In the genomic region with DNA sequence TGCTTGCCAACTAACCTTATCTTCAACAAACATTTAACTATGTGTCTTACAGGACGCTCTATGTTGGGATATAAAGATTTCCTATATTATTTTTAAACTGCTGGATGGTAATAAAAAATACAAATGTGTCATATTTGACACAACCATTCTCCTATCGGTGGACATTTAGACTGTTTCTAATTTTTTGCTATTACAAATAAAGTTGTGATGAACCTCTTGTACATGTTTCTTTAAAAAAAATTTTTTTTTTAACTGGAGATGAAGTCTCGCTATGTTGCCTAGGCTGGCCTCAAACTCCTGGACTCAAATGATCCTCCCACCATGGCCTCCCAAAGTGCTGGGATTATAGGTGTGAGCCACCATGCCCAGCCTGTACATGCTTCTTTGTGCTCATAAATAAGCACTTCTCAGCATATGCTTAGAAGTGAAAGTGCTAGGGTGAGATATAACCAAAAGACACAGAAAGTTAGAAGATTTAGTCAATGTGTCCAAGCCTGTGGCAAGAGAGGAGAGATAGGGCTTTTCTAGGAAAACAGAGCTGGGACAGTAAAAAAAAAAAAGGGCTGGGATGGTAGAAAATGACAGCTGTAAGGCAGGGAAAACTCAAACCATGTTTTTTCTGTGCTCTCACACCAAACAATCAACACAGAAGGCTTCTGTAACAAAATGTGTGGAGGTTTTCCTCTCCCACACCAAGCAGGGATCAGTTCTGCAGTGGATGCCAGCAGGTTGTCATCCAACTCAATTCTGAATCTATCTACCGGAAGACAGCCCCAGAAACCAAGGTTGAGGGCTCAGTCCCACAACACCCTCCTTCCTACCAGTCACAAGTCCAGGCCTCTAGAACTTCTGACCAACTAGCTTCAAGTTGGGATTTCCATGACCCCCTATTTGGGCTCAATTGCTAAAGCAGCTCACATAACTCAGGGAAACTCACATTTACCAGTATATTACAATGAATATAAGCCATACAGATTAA, we compare ENCODE assay signal across 1 cellular context.
A peak's percentile ranks its signal among the peaks of the same experiment; 100 is the strongest.
TF ChIP-seq lines count a peak whose summit lies in the region.

No MANE protein-coding gene starts in this region.

TF ChIP-seq in K562, 482 proteins besides CTCF, POLR2A, EP300 and RAD21 (continued from another document and continues in another):
- no peak for TF ChIP-seq STAG1 (CRISPR knock-in tag; IDR thresholded peaks at IDR 0.05; ENCODE audit: borderline replicate concordance)
- TF ChIP-seq HNRNPH1 (optimal IDR thresholded peaks at IDR 0.05; ENCODE audit: low read depth, low read length) = no peak
- TF ChIP-seq ZNF121 (CRISPR knock-in tag; conservative IDR thresholded peaks at IDR 0.05) = no peak
- no peak for TF ChIP-seq SPI1 (IDR thresholded peaks at IDR 0.05; ENCODE audit: borderline replicate concordance, low read depth, low read length)
- no peak for TF ChIP-seq TRIM24 (IDR thresholded peaks at IDR 0.05)
- no peak for TF ChIP-seq ZNF707 (CRISPR knock-in tag; conservative IDR thresholded peaks at IDR 0.05)
- no peak for TF ChIP-seq USF2 (CRISPR knock-in tag; IDR thresholded peaks at IDR 0.05)
- no peak for TF ChIP-seq E2F6 (IDR thresholded peaks at IDR 0.05; ENCODE audit: borderline replicate concordance in 1 of 2, extremely low read depth in 1 of 2, insufficient read depth in 1 of 2, insufficient read length in 1 of 2, low read depth in 1 of 2, low read length in 1 of 2, poor library complexity in 1 of 2, severe bottlenecking in 1 of 2)
- 0 out of 2 replicates have a peak, but pooled peaks have one; percentile 19 for TF ChIP-seq DEAF1 (CRISPR knock-in tag; IDR thresholded peaks at IDR 0.05)
- TF ChIP-seq HIVEP1 (CRISPR knock-in tag; IDR thresholded peaks at IDR 0.05) = no peak
- TF ChIP-seq DNMT1 (IDR thresholded peaks at IDR 0.05) = no peak
- no peak for TF ChIP-seq MXD1 (CRISPR knock-in tag; IDR thresholded peaks at IDR 0.05; ENCODE audit: borderline replicate concordance, poor library complexity, severe bottlenecking)
- TF ChIP-seq ELF2 (CRISPR knock-in tag; IDR thresholded peaks at IDR 0.05) = no peak
- no peak for TF ChIP-seq ZBED1 (IDR thresholded peaks at IDR 0.05)
- no peak for TF ChIP-seq RFX7 (CRISPR knock-in tag; IDR thresholded peaks at IDR 0.05)
- TF ChIP-seq, protein P1, sequence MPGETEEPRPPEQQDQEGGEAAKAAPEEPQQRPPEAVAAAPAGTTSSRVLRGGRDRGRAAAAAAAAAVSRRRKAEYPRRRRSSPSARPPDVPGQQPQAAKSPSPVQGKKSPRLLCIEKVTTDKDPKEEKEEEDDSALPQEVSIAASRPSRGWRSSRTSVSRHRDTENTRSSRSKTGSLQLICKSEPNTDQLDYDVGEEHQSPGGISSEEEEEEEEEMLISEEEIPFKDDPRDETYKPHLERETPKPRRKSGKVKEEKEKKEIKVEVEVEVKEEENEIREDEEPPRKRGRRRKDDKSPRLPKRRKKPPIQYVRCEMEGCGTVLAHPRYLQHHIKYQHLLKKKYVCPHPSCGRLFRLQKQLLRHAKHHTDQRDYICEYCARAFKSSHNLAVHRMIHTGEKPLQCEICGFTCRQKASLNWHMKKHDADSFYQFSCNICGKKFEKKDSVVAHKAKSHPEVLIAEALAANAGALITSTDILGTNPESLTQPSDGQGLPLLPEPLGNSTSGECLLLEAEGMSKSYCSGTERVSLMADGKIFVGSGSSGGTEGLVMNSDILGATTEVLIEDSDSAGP (CRISPR knock-in tag; IDR thresholded peaks at IDR 0.05) = 0 out of 2 replicates have a peak, but pooled peaks have one; percentile 14
- TF ChIP-seq POLR2G (IDR thresholded peaks at IDR 0.05; ENCODE audit: low read depth, low read length) = no peak
- TF ChIP-seq, protein P2, sequence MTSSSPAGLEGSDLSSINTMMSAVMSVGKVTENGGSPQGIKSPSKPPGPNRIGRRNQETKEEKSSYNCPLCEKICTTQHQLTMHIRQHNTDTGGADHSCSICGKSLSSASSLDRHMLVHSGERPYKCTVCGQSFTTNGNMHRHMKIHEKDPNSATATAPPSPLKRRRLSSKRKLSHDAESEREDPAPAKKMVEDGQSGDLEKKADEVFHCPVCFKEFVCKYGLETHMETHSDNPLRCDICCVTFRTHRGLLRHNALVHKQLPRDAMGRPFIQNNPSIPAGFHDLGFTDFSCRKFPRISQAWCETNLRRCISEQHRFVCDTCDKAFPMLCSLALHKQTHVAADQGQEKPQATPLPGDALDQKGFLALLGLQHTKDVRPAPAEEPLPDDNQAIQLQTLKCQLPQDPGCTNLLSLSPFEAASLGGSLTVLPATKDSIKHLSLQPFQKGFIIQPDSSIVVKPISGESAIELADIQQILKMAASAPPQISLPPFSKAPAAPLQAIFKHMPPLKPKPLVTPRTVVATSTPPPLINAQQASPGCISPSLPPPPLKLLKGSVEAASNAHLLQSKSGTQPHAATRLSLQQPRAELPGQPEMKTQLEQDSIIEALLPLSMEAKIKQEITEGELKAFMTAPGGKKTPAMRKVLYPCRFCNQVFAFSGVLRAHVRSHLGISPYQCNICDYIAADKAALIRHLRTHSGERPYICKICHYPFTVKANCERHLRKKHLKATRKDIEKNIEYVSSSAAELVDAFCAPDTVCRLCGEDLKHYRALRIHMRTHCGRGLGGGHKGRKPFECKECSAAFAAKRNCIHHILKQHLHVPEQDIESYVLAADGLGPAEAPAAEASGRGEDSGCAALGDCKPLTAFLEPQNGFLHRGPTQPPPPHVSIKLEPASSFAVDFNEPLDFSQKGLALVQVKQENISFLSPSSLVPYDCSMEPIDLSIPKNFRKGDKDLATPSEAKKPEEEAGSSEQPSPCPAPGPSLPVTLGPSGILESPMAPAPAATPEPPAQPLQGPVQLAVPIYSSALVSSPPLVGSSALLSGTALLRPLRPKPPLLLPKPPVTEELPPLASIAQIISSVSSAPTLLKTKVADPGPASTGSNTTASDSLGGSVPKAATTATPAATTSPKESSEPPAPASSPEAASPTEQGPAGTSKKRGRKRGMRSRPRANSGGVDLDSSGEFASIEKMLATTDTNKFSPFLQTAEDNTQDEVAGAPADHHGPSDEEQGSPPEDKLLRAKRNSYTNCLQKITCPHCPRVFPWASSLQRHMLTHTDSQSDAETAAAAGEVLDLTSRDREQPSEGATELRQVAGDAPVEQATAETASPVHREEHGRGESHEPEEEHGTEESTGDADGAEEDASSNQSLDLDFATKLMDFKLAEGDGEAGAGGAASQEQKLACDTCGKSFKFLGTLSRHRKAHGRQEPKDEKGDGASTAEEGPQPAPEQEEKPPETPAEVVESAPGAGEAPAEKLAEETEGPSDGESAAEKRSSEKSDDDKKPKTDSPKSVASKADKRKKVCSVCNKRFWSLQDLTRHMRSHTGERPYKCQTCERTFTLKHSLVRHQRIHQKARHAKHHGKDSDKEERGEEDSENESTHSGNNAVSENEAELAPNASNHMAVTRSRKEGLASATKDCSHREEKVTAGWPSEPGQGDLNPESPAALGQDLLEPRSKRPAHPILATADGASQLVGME (CRISPR knock-in tag; IDR thresholded peaks at IDR 0.05) = no peak
- TF ChIP-seq ARID1B (IDR thresholded peaks at IDR 0.05) = peak; percentile 86
- no peak for TF ChIP-seq PHTF2 (CRISPR knock-in tag; IDR thresholded peaks at IDR 0.05)
- TF ChIP-seq NBN (IDR thresholded peaks at IDR 0.05; ENCODE audit: low read depth) = peak; percentile 45; the same call in 1 of the 2 replicates
- no peak for TF ChIP-seq PTTG1 (tag; IDR thresholded peaks at IDR 0.05; ENCODE audit: low read depth)
- TF ChIP-seq ZNF431 (CRISPR knock-in tag; IDR thresholded peaks at IDR 0.05) = no peak
- TF ChIP-seq BCOR (IDR thresholded peaks at IDR 0.05) = no peak
- no peak for TF ChIP-seq ZNF77 (CRISPR knock-in tag; IDR thresholded peaks at IDR 0.05)
- no peak for TF ChIP-seq TCFL5 (CRISPR knock-in tag; conservative IDR thresholded peaks at IDR 0.05)
- TF ChIP-seq THRA (IDR thresholded peaks at IDR 0.05) = no peak
- TF ChIP-seq, protein P3, sequence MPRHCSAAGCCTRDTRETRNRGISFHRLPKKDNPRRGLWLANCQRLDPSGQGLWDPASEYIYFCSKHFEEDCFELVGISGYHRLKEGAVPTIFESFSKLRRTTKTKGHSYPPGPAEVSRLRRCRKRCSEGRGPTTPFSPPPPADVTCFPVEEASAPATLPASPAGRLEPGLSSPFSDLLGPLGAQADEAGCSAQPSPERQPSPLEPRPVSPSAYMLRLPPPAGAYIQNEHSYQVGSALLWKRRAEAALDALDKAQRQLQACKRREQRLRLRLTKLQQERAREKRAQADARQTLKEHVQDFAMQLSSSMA (CRISPR knock-in tag; IDR thresholded peaks at IDR 0.05) = no peak
- TF ChIP-seq E2F5 (CRISPR knock-in tag; IDR thresholded peaks at IDR 0.05) = no peak
- TF ChIP-seq TCF15 (CRISPR knock-in tag; IDR thresholded peaks at IDR 0.05) = no peak
- peak; percentile 56 for TF ChIP-seq BRD9 (IDR thresholded peaks at IDR 0.05; ENCODE audit: low read depth, partially characterized antibody)
- TF ChIP-seq PRMT5 (CRISPR knock-in tag; IDR thresholded peaks at IDR 0.05) = no peak
- TF ChIP-seq PHF21A (IDR thresholded peaks at IDR 0.05; ENCODE audit: borderline replicate concordance, low read depth) = no peak
- no peak for TF ChIP-seq SRSF1 (IDR thresholded peaks at IDR 0.05; ENCODE audit: low read depth, low read length)
- no peak for TF ChIP-seq HDAC2 (IDR thresholded peaks at IDR 0.05)
- TF ChIP-seq ZNF780A (CRISPR knock-in tag; IDR thresholded peaks at IDR 0.05) = no peak
- TF ChIP-seq MTA1 (IDR thresholded peaks at IDR 0.05; ENCODE audit: borderline replicate concordance) = 0 out of 2 replicates have a peak, but pooled peaks have one; percentile 23
- TF ChIP-seq RBBP5 (IDR thresholded peaks at IDR 0.05; ENCODE audit: borderline replicate concordance, insufficient read depth, low read length, poor library complexity, severe bottlenecking) = no peak
- no peak; a peak in 1 of 4 replicates for TF ChIP-seq ARNT (IDR thresholded peaks at IDR 0.05)
- no peak for TF ChIP-seq TAF7 (tag; IDR thresholded peaks at IDR 0.05)
- TF ChIP-seq RBM15 (IDR thresholded peaks at IDR 0.05; ENCODE audit: insufficient read depth, low read length) = no peak
- TF ChIP-seq ZNF354B (CRISPR knock-in tag; IDR thresholded peaks at IDR 0.05) = no peak
- no peak for TF ChIP-seq MCM7 (IDR thresholded peaks at IDR 0.05)
- no peak for TF ChIP-seq FOXP4 (CRISPR knock-in tag; IDR thresholded peaks at IDR 0.05; ENCODE audit: borderline replicate concordance)
